In genomic region chrX:71081348-71082148, GRCh38 we compare ENCODE assay signal across 14 cellular contexts. TPM values are rescaled to one million over a fixed set of nuclear protein-coding genes. Genes with fewer than 3 reads are reported as not detected.
DNase-seq lines count a peak whose midpoint lies in the region; ATAC-seq and TF ChIP-seq lines count a peak whose summit lies in the region.
"Had no signal": no experiment of that assay in that cellular context is flagged by ENCODE, and none has a peak within 500 bp of the region (broad histone marks: within the 10 kb centered on the region; RNA-seq: fewer than 3 reads in every experiment).

No MANE protein-coding gene starts in this region.

- ATAC-seq in left lobe of liver (peak; percentile 77), GM21576 (IDR thresholded peaks at IDR 0.05; ENCODE audit: unreplicated experiment) (no peak), GM19397 (IDR thresholded peaks at IDR 0.05; ENCODE audit: unreplicated experiment) (no peak)
- ATAC-seq: stimulated activated naive CD8-positive, alpha-beta T cell treated with anti-CD3 and anti-CD28 coated beads, Interleukin-15, Interleukin-2, amounts not matched to agents 100 U/mL and 50 U/mL, for 24 hours had no signal

- H3K27me3 ChIP-seq in adipocyte (replicated peaks; ENCODE audit: control insufficient read depth, insufficient read depth, low read length), result peaks cover 9% of the 10 kb centered on the region

- no peak for DNase-seq in HEK293T (ENCODE audit: extremely low spot score)
- peak; percentile 34 for DNase-seq in adipocyte (ENCODE audit: low read depth)
- no peak for DNase-seq in left lobe of liver (ENCODE audit: low spot score)
- DNase-seq in HuH-7.5 (ENCODE audit: low spot score), result no peak
- DNase-seq: activated naive CD4-positive, alpha-beta T cell; DMS153; effector memory CD4-positive, alpha-beta T cell; midbrain; nucleus accumbens; stimulated activated naive CD8-positive, alpha-beta T cell treated with anti-CD3 and anti-CD28 coated beads, Interleukin-15, Interleukin-2, amounts not matched to agents 100 U/mL and 50 U/mL, for 24 hours; WERI-Rb-1 had no signal

- CTCF ChIA-PET in HEK293T (lab: Yijun Ruan, JAX), result no interaction called here

- POLR2A ChIA-PET in HEK293T (lab: Yijun Ruan, JAX), result no interaction called here

- no peaks in the 10 kb centered on the region for H3K9me3 ChIP-seq in adipocyte (ENCODE audit: control insufficient read depth, low read length)
- H3K9me3 ChIP-seq: BLaER1 had no signal

- no peaks in the 10 kb centered on the region for H3K4me1 ChIP-seq in adipocyte (ENCODE audit: control insufficient read depth, insufficient read depth, low read length)
- H3K4me1 ChIP-seq: BLaER1 had no signal

- no peak overlapping the region for H3K9ac ChIP-seq in adipocyte (ENCODE audit: low read length)
- H3K9ac ChIP-seq: BLaER1 had no signal

- H3K36me3 ChIP-seq in adipocyte (ENCODE audit: control insufficient read depth, insufficient read depth, low read length, severe bottlenecking), result no peaks in the 10 kb centered on the region
- H3K36me3 ChIP-seq: BLaER1, WERI-Rb-1 had no signal

- H3K4me3 ChIP-seq in adipocyte (ENCODE audit: low read length), result no peak overlapping the region
- H3K4me3 ChIP-seq: BLaER1 had no signal

TF ChIP-seq in HEK293T, 16 proteins besides CTCF, POLR2A, EP300 and RAD21:
- TF ChIP-seq, protein P1, sequence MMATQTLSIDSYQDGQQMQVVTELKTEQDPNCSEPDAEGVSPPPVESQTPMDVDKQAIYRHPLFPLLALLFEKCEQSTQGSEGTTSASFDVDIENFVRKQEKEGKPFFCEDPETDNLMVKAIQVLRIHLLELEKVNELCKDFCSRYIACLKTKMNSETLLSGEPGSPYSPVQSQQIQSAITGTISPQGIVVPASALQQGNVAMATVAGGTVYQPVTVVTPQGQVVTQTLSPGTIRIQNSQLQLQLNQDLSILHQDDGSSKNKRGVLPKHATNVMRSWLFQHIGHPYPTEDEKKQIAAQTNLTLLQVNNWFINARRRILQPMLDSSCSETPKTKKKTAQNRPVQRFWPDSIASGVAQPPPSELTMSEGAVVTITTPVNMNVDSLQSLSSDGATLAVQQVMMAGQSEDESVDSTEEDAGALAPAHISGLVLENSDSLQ (IDR thresholded peaks at IDR 0.05), result peak; percentile 86
- TF ChIP-seq HDGF (IDR thresholded peaks at IDR 0.05; ENCODE audit: borderline replicate concordance), result no peak
- no peak for TF ChIP-seq SUZ12 (IDR thresholded peaks at IDR 0.05)

RNA-seq across cellular contexts. Expression of gene SNX12, which starts 13.4 kb away (rescaled TPM):
- total RNA-seq in left lobe of liver, result 19.4 TPM

RNA-seq across cellular contexts. Expression of gene FOXO4, which starts 14.1 kb away (rescaled TPM):
- 13.2 TPM for total RNA-seq in left lobe of liver

RNA-seq across cellular contexts. Expression of gene CXorf65, which starts 25.0 kb away (rescaled TPM):
- not detected for total RNA-seq in left lobe of liver

RNA-seq across cellular contexts. Expression of gene IL2RG, which starts 29.8 kb away (rescaled TPM):
- total RNA-seq in left lobe of liver, result 1.9 TPM

RNA-seq across cellular contexts. Expression of gene MED12, which starts 36.8 kb away (rescaled TPM):
- total RNA-seq in left lobe of liver, result 9.6 TPM
